In genomic region chr12:110569838-110570237, GRCh38 we compare ENCODE assay signal across 1 cellular context.
TF ChIP-seq lines count a peak whose summit lies in the region.

No MANE protein-coding gene starts in this region.

TF ChIP-seq in A549, 52 proteins besides CTCF, POLR2A, EP300 and RAD21:
- TF ChIP-seq FOXS1 (CRISPR knock-in tag; IDR thresholded peaks at IDR 0.05) = peak; percentile 90; the same call in 1 of the 2 replicates
- TF ChIP-seq HOXB5 (CRISPR knock-in tag; IDR thresholded peaks at IDR 0.05) = peak; percentile 29; the same call in 1 of the 2 replicates
- TF ChIP-seq EHF (CRISPR knock-in tag; IDR thresholded peaks at IDR 0.05) = 0 out of 2 replicates have a peak, but pooled peaks have one; percentile 68
- peak; percentile 28; the same call in 1 of the 2 replicates for TF ChIP-seq ZNF302 (CRISPR knock-in tag; IDR thresholded peaks at IDR 0.05)
